In the genomic region with DNA sequence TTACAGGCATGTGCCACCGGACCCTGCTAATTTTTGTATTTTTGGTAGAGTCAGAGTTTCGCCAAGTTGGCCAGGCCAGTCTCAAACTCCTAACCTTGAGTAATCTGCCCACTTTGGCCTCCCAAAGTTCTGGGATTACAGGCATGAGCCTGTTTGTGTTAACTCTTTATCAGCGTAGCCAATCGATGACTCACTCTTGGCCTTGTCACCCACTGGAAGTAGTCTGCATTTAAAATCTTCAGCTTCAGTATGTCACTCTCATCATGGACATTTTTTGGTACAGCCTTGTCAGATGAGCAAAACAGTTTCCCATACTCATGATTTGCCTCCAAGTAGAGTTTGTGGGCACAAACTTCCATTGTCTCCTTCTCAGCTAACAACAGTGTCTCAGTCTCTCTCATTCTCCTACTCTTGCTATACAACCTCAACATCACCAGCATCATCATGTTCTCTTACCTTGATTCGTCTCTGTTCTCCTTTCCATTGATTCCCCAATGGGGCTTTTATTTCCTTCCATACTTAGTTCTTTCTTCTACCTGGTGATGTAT, we compare ENCODE assay signal across 16 cellular contexts. TPM values are rescaled to one million over a fixed set of nuclear protein-coding genes. Genes with fewer than 3 reads are reported as not detected.
A peak's percentile ranks its signal among the peaks of the same experiment; 100 is the strongest.
DNase-seq lines count a peak whose midpoint lies in the region; ATAC-seq, FAIRE-seq and TF ChIP-seq lines count a peak whose summit lies in the region.
"Had no signal": no experiment of that assay in that cellular context is flagged by ENCODE, and none has a peak within 500 bp of the region (broad histone marks: within the 10 kb centered on the region; RNA-seq: fewer than 3 reads in every experiment).

No MANE protein-coding gene starts in this region.

- FAIRE-seq in bronchial epithelial cell (lab: Jason Lieb, UNC), result no peak

- no peaks in the 10 kb centered on the region for H3K36me3 Mint-ChIP-seq in activated CD4-positive, alpha-beta T cell treated with anti-CD3 and anti-CD28 coated beads for 36 hours (ENCODE audit: low read depth)

- ATAC-seq in activated CD4-positive, alpha-beta T cell treated with anti-CD3 and anti-CD28 coated beads for 36 hours, result peak; percentile 62
- no peak for ATAC-seq in GM18907 (IDR thresholded peaks at IDR 0.05; ENCODE audit: unreplicated experiment)

- WGBS in trophoblast cell (ENCODE audit: extremely low coverage, insufficient coverage, insufficient read length), result no CpG with 5 or more reads among the region's 5 CpGs
- 95% methylated on average over 4 of the region's 5 CpGs for WGBS in mammary epithelial cell (ENCODE audit: low coverage, missing lambda C conversion rate)

- no peaks in the 10 kb centered on the region for H3K4me1 Mint-ChIP-seq in activated CD4-positive, alpha-beta T cell treated with anti-CD3 and anti-CD28 coated beads for 36 hours
- H3K4me1 Mint-ChIP-seq: endodermal cell had no signal

- CTCF ChIA-PET in activated CD4-positive, alpha-beta T cell treated with anti-CD3 and anti-CD28 coated beads for 36 hours (lab: Charles Lee), result no interaction called here
- CTCF ChIA-PET in mammary epithelial cell (lab: Charles Lee; ENCODE audit: low non-redundant PET), result no interaction called here

- H3K9me3 ChIP-seq in trophoblast cell (ENCODE audit: insufficient read depth, low read depth, low read length) (no peaks in the 10 kb centered on the region), mammary epithelial cell (replicated peaks; ENCODE audit: insufficient read depth, low read length) (no peaks in the 10 kb centered on the region)
- H3K9me3 ChIP-seq: ovary had no signal

- H3K4me1 ChIP-seq in trophoblast cell (ENCODE audit: control insufficient read depth in 1 of 2, insufficient read depth in 2 of 2, low read length in 2 of 2) (no peaks in the 10 kb centered on the region), mammary epithelial cell (ENCODE audit: insufficient read depth, low read length) (no peaks in the 10 kb centered on the region)

- H2BK5ac ChIP-seq in trophoblast cell (ENCODE audit: low read depth, low read length, poor library complexity), result no peak overlapping the region

- no peak overlapping the region for H3K4ac ChIP-seq in trophoblast cell (ENCODE audit: low read depth, low read length)

- H2AFZ ChIP-seq in trophoblast cell (ENCODE audit: insufficient read depth, low read length, poor library complexity) (no peak overlapping the region), mammary epithelial cell (ENCODE audit: low read depth, low read length) (no peak overlapping the region)

- H3K27me3 Mint-ChIP-seq in activated CD4-positive, alpha-beta T cell treated with anti-CD3 and anti-CD28 coated beads for 36 hours, result no peaks in the 10 kb centered on the region
- H3K27me3 Mint-ChIP-seq: stimulated activated naive CD8-positive, alpha-beta T cell treated with anti-CD3 and anti-CD28 coated beads, Interleukin-15, Interleukin-2, amounts not matched to agents 100 ng/mL and 50 ng/mL, for 24 hours had no signal

- H3K79me1 ChIP-seq in trophoblast cell (ENCODE audit: low read length), result no peaks in the 10 kb centered on the region

- H3K27me3 ChIP-seq in bronchial epithelial cell (ENCODE audit: control insufficient read depth, insufficient read depth, low read length) (no peaks in the 10 kb centered on the region), trophoblast cell (ENCODE audit: insufficient read depth, low read length) (no peaks in the 10 kb centered on the region), mammary epithelial cell (ENCODE audit: insufficient read depth, low read length) (no peaks in the 10 kb centered on the region)

- dilution Hi-C loops in mammary epithelial cell (cut with HindIII; ENCODE audit: low sequenced_read_pairs), result loop anchor here (25.0 kb wide), 1 partner anchor 121 kb away; no protein-coding TSS in a partner anchor

- no peak overlapping the region for H2AK5ac ChIP-seq in trophoblast cell (ENCODE audit: low read length)

- BruUV-seq in mammary epithelial cell (replicated peaks; lab: Mats Ljungman, UMichigan), result no TSS peak

- intact Hi-C loops in activated CD4-positive, alpha-beta T cell treated with anti-CD3 and anti-CD28 coated beads for 36 hours (cut with DNase I, micrococcal nuclease), result no loop called here
- intact Hi-C loops in mammary epithelial cell (cut with micrococcal nuclease), result no loop called here

- H3K23ac ChIP-seq in trophoblast cell (ENCODE audit: low read length), result no peak overlapping the region

- H4K8ac ChIP-seq in trophoblast cell (ENCODE audit: low read depth, low read length), result no peak overlapping the region

- no peak overlapping the region for H3K18ac ChIP-seq in trophoblast cell (ENCODE audit: low read length)

- no peak overlapping the region for H3K4me3 Mint-ChIP-seq in activated CD4-positive, alpha-beta T cell treated with anti-CD3 and anti-CD28 coated beads for 36 hours
- H3K4me3 Mint-ChIP-seq: endodermal cell; stimulated activated naive CD8-positive, alpha-beta T cell treated with anti-CD3 and anti-CD28 coated beads, Interleukin-15, Interleukin-2, amounts not matched to agents 100 ng/mL and 50 ng/mL, for 24 hours had no signal

- no peaks in the 10 kb centered on the region for H4K20me1 ChIP-seq in mammary epithelial cell (ENCODE audit: insufficient read depth, low read length)

- no peak overlapping the region for H2BK120ac ChIP-seq in trophoblast cell (ENCODE audit: insufficient read depth, low read length, poor library complexity)

- TF ChIP-seq POLR2A in NB4 (IDR thresholded peaks at IDR 0.05; ENCODE audit: extremely low read depth, insufficient read length), result no peak

- no peak overlapping the region for H3K4me2 ChIP-seq in trophoblast cell (ENCODE audit: low read length)
- no peak overlapping the region for H3K4me2 ChIP-seq in mammary epithelial cell (ENCODE audit: insufficient read depth, low read depth, low read length)
- H3K4me2 ChIP-seq: smooth muscle cell had no signal

- TF ChIP-seq CTCF in NB4 (IDR thresholded peaks at IDR 0.05; ENCODE audit: low read depth, low read length), result no peak
- no peak for TF ChIP-seq CTCF in bronchial epithelial cell (IDR thresholded peaks at IDR 0.05; ENCODE audit: insufficient read depth, low read length, severe bottlenecking)
- TF ChIP-seq CTCF in mammary epithelial cell (conservative IDR thresholded peaks at IDR 0.05 in 1 of 2, IDR thresholded peaks at IDR 0.05 in 1 of 2; ENCODE audit: extremely low read depth in 1 of 2, insufficient read depth in 1 of 2, low read depth in 1 of 2, low read length in 2 of 2), result no peak

- H4K12ac ChIP-seq in trophoblast cell (ENCODE audit: low read depth, low read length), result no peak overlapping the region

- no peak for DNase-seq in activated CD4-positive, alpha-beta T cell treated with anti-CD3 and anti-CD28 coated beads for 36 hours
- no peak for DNase-seq in activated CD4-positive, alpha-beta T cell treated with anti-CD3 and anti-CD28 coated beads, Interleukin-2, amount 50 U/mL, for 4 hours
- DNase-seq in NB4 (ENCODE audit: low read depth) (peak; percentile 31), bronchial epithelial cell (ENCODE audit: low read depth) (peak; percentile 44), trophoblast cell (peak; percentile 75 to 84), mammary epithelial cell (no peak), G401 (ENCODE audit: low spot score) (no peak)
- DNase-seq: activated CD8-positive, alpha-beta memory T cell treated with anti-CD3 and anti-CD28 coated beads for 24 hours; endodermal cell; NCI-H2029; NCI-H748 treated with DMSO at 0.1 percent for 48 hours; ovary had no signal

- POLR2A ChIA-PET in activated CD4-positive, alpha-beta T cell treated with anti-CD3 and anti-CD28 coated beads for 36 hours (lab: Charles Lee), result no interaction called here

- H3K36me3 ChIP-seq in bronchial epithelial cell (ENCODE audit: control insufficient read depth, insufficient read depth, low read length) (no peaks in the 10 kb centered on the region), trophoblast cell (ENCODE audit: control insufficient read depth in 1 of 2, insufficient read depth in 2 of 2, low read length in 2 of 2) (no peaks in the 10 kb centered on the region), mammary epithelial cell (ENCODE audit: insufficient read depth, low read length) (no peaks in the 10 kb centered on the region)
- H3K36me3 ChIP-seq: ovary had no signal

- no peak overlapping the region for H3K4me3 ChIP-seq in NB4 (ENCODE audit: low read depth, low read length)
- no peak overlapping the region for H3K4me3 ChIP-seq in bronchial epithelial cell (ENCODE audit: low read depth, low read length)
- no peak overlapping the region for H3K4me3 ChIP-seq in trophoblast cell (ENCODE audit: low read depth, low read length)
- H3K4me3 ChIP-seq in mammary epithelial cell (replicated peaks in 1 of 3; ENCODE audit: insufficient read depth in 1 of 3, low read depth in 2 of 3, low read length in 3 of 3), result no peak overlapping the region
- H3K4me3 ChIP-seq: ovary, smooth muscle cell had no signal

- H4K91ac ChIP-seq in trophoblast cell (ENCODE audit: low read depth, low read length), result no peak overlapping the region

- H3K9ac ChIP-seq in trophoblast cell (ENCODE audit: low read length), result no peak overlapping the region
- H3K9ac ChIP-seq in mammary epithelial cell (ENCODE audit: insufficient read depth, low read length), result no peak overlapping the region

- no peaks in the 10 kb centered on the region for H3K79me2 ChIP-seq in trophoblast cell (ENCODE audit: control insufficient read depth, insufficient read depth, low read length, poor library complexity)
- H3K79me2 ChIP-seq in mammary epithelial cell (ENCODE audit: insufficient read depth, low read length), result no peaks in the 10 kb centered on the region

- no peak overlapping the region for H2BK12ac ChIP-seq in trophoblast cell (ENCODE audit: low read length)

- H3K14ac ChIP-seq in trophoblast cell (ENCODE audit: low read length), result no peak overlapping the region

- no peak overlapping the region for H3K27ac Mint-ChIP-seq in activated CD4-positive, alpha-beta T cell treated with anti-CD3 and anti-CD28 coated beads for 36 hours
- H3K27ac Mint-ChIP-seq: endodermal cell; stimulated activated naive CD8-positive, alpha-beta T cell treated with anti-CD3 and anti-CD28 coated beads, Interleukin-15, Interleukin-2, amounts not matched to agents 100 ng/mL and 50 ng/mL, for 24 hours had no signal

- H3K9me3 Mint-ChIP-seq in activated CD4-positive, alpha-beta T cell treated with anti-CD3 and anti-CD28 coated beads for 36 hours (ENCODE audit: low read depth), result no peaks in the 10 kb centered on the region
- H3K9me3 Mint-ChIP-seq: endodermal cell; stimulated activated naive CD8-positive, alpha-beta T cell treated with anti-CD3 and anti-CD28 coated beads, Interleukin-15, Interleukin-2, amounts not matched to agents 100 ng/mL and 50 ng/mL, for 24 hours had no signal

- in situ Hi-C loops in mammary epithelial cell (cut with MboI; ENCODE audit: low sequenced_read_pairs in 2 of 2) (no loop called here), G401 (cut with HindIII; ENCODE audit: low sequenced_read_pairs) (no loop called here)

- H3K27ac ChIP-seq in trophoblast cell (ENCODE audit: low read depth, low read length) (no peak overlapping the region), mammary epithelial cell (ENCODE audit: insufficient read depth, low read depth, low read length) (no peak overlapping the region)
- H3K27ac ChIP-seq: ovary had no signal

RNA-seq across cellular contexts. Expression of a gene that starts 22.5 kb away (rescaled TPM):
- not detected for total RNA-seq in activated CD4-positive, alpha-beta T cell treated with anti-CD3 and anti-CD28 coated beads for 36 hours
- under 0.01 TPM in 1 of 2 replicates, not detected in the other for total RNA-seq in bronchial epithelial cell
- not detected in 2 replicates for polyA plus RNA-seq in trophoblast cell (2013)
- total RNA-seq in mammary epithelial cell, result not detected
- polyA plus RNA-seq in mammary epithelial cell, result not detected
- polyA minus RNA-seq in mammary epithelial cell, result not detected
- not detected in 2 replicates for total RNA-seq in G401 (2014; rRNA removed; shearing (Covaris generic))
- total RNA-seq: endodermal cell, kidney epithelial cell, smooth muscle cell had no signal
- polyA plus RNA-seq: smooth muscle cell had no signal

Comparison
In these comparisons a context has a peak if more than half of its experiments do, and no peak if none do; other contexts are left out.
1. DNase-seq: peak in NB4 (single experiment), bronchial epithelial cell (single experiment) and trophoblast cell (2 of 2); none in activated CD4-positive, alpha-beta T cell treated with anti-CD3 and anti-CD28 coated beads for 36 hours (single experiment), activated CD4-positive, alpha-beta T cell treated with anti-CD3 and anti-CD28 coated beads, Interleukin-2, amount 50 U/mL, for 4 hours (0 of 2), mammary epithelial cell (single experiment) and G401 (single experiment).